In the genomic region with DNA sequence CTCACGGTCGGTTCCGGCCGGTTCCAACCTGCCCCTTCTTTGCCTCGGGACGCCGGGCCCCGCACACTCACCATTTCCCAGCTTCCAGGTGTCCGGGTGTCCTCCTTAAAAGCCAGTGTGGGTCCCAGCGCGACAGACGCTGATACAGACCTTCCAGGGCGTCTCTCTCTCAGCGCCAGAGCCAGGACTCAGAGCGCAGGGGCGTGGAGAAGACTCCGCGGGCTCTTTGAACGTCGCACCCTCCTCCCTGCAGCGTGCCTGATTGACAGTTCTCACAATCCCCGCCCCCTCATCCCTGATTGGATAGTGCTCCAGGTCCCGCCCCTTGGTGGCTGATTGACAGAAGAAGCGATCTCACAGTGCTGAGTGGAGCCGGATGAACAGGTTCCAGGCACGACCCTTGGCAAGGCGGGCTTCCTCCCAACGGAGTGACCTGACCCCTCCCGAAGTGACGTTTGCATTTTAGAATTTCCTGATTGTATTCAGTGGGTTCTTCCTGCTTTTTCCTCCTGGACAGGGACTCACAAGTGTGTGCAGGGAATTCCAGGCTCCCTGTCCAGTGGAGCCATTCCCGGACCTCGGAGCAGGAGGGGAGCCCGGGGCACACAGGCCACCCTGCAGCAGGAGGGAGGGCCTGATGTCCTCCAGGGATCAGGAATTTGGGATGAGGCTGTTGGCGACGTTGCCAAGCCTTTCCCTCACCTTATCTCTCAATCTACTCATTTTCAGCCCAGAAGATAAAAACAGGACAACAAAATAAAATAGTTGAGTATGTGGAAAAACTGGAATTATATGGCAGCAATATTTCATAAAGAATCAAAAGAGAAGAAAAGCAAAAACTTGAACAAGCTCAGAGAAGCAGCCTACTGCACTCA, we compare ENCODE assay signal across 8 cellular contexts. TPM values are rescaled to one million over a fixed set of nuclear protein-coding genes. Genes with fewer than 3 reads are reported as not detected.
A peak's percentile ranks its signal among the peaks of the same experiment; 100 is the strongest.
DNase-seq lines count a peak whose midpoint lies in the region; ATAC-seq, FAIRE-seq and TF ChIP-seq lines count a peak whose summit lies in the region.

A gene (minus strand): TSS at position 201 of the 875 bp plus-strand sequence. CDS start 127 bp downstream, at position 74.

- DNase-seq in AML-193 (lab: John Stamatoyannopoulos, UW) (peak; percentile 95 to 97), NCI-H446 (lab: John Stamatoyannopoulos, UW) (peak; percentile 98 to 99), chondrocyte (ENCODE audit: low spot score) (peak; percentile 97), kidney (peak; percentile 99)
- peak; percentile 95 for DNase-seq in activated CD4-positive, alpha-beta T cell treated with anti-CD3 and anti-CD28 coated beads for 1 hour
- DNase-seq in stimulated activated CD4-positive, alpha-beta T cell treated with anti-CD3 and anti-CD28 coated beads, Interleukin-15, amount 100 ng/mL, for 1 hour (ENCODE audit: low read depth in 1 of 2, low spot score in 1 of 2), result peak; percentile 89 to 93

- no peaks in the 10 kb centered on the region for H3K9me3 ChIP-seq in kidney (ENCODE audit: control insufficient read depth in 1 of 2, low read length in 2 of 2)

- peak within 1 kb of the TSS; percentile 86 to 90 for H3K4me3 ChIP-seq in kidney (ENCODE audit: low read length in 2 of 2)

- H3K4me1 Mint-ChIP-seq in chondrocyte (ENCODE audit: low read depth), result peaks cover 29% of the 10 kb centered on the region

- H3K4me3 Mint-ChIP-seq in chondrocyte (ENCODE audit: unreplicated experiment), result peak within 1 kb of the TSS; percentile 99

- peak within 1 kb of the TSS; percentile 76 to 84 for H3K9ac ChIP-seq in kidney (ENCODE audit: low read length in 2 of 2)

- no peaks in the 10 kb centered on the region for H3K36me3 Mint-ChIP-seq in chondrocyte (ENCODE audit: low read depth)

- intact Hi-C loops in kidney (cut with DNase I), result no loop called here

- no peaks in the 10 kb centered on the region for H3K9me3 Mint-ChIP-seq in chondrocyte (ENCODE audit: low read depth)

- TF ChIP-seq CTCF in chondrocyte (IDR thresholded peaks at IDR 0.05) (peak; percentile 33), kidney (IDR thresholded peaks at IDR 0.05; ENCODE audit: borderline replicate concordance, extremely low read depth, insufficient read depth) (no peak)

- FAIRE-seq in kidney (lab: Jason Lieb, UNC), result peak; percentile 99

- H3K4me1 ChIP-seq in kidney (ENCODE audit: control insufficient read depth in 1 of 2, insufficient read depth in 1 of 2, low read depth in 1 of 2, low read length in 2 of 2), result peaks cover 10 to 11% of the 10 kb centered on the region in 2 donors

- H3K27me3 Mint-ChIP-seq in chondrocyte (ENCODE audit: low read depth), result no peaks in the 10 kb centered on the region

- peak; percentile 88 for ATAC-seq in GM19043 (IDR thresholded peaks at IDR 0.05; ENCODE audit: low read depth, unreplicated experiment)
- ATAC-seq in HG03354 (IDR thresholded peaks at IDR 0.05; ENCODE audit: poor library complexity, severe bottlenecking, unreplicated experiment), result peak; percentile 96

- peak within 1 kb of the TSS; percentile 84 to 91 for H3K27ac ChIP-seq in kidney (ENCODE audit: low read depth in 2 of 2, low read length in 2 of 2)

- no peaks in the 10 kb centered on the region for H3K36me3 ChIP-seq in kidney (ENCODE audit: control insufficient read depth in 1 of 2, insufficient read depth in 2 of 2, low read length in 2 of 2)

- H3K27ac Mint-ChIP-seq in chondrocyte (ENCODE audit: unreplicated experiment), result peak within 1 kb of the TSS; percentile 99

RNA-seq across cellular contexts. Expression of the gene that starts here (rescaled TPM):
- total RNA-seq in chondrocyte (3.7 to 5.5 TPM (median 3.8 TPM) in 3 replicates), kidney (12.5 TPM)
- polyA plus RNA-seq in kidney (ENCODE audit: insufficient read depth, low read depth, low replicate concordance), result 5.6 TPM

Comparison
In these comparisons a context has a peak if more than half of its experiments do, and no peak if none do; other contexts are left out.
1. Peak in every context shown above with its lines: DNase-seq, ATAC-seq, H3K4me3 ChIP-seq and H3K27ac ChIP-seq.